ENCODE assay signal across 18 cellular contexts in genomic region chr19:31438401-31439269, GRCh38.
"Had no signal": no experiment of that assay in that cellular context is flagged by ENCODE, and none has a peak within 500 bp of the region (broad histone marks: within the 10 kb centered on the region; RNA-seq: fewer than 3 reads in every experiment).

No MANE protein-coding gene starts in this region.

- H3K27me3 ChIP-seq: neutrophil, tibial nerve, upper lobe of right lung, vagina had no signal

- H3K27ac Mint-ChIP-seq: dendritic cell treated with granulocyte-macrophage colony-stimulating factor and Interleukin-4, amounts not matched to agents 40 ng/mL and 50 ng/mL, for 4 days; effector memory CD8-positive, alpha-beta T cell; naive thymus-derived CD8-positive, alpha-beta T cell; stimulated activated effector memory CD8-positive, alpha-beta T cell treated with anti-CD3 and anti-CD28 coated beads, Interleukin-12 subunit alpha, Interleukin-12 subunit beta, amount 100 ng/mL, for 72 hours; stimulated activated naive CD8-positive, alpha-beta T cell treated with anti-CD3 and anti-CD28 coated beads, Interleukin-15, Interleukin-2, amounts not matched to agents 100 ng/mL and 50 ng/mL, for 24 hours had no signal

- H3K4me1 ChIP-seq: heart left ventricle, tibial nerve, upper lobe of right lung, vagina had no signal

- ATAC-seq: effector memory CD8-positive, alpha-beta T cell; heart left ventricle; left colon; left ventricle myocardium superior; naive thymus-derived CD8-positive, alpha-beta T cell; stimulated activated effector memory CD8-positive, alpha-beta T cell treated with anti-CD3 and anti-CD28 coated beads, Interleukin-12 subunit alpha, Interleukin-12 subunit beta, amount 100 ng/mL, for 72 hours; upper lobe of right lung had no signal

- H3K36me3 Mint-ChIP-seq: stimulated activated effector memory CD8-positive, alpha-beta T cell treated with anti-CD3 and anti-CD28 coated beads, Interleukin-12 subunit alpha, Interleukin-12 subunit beta, amount 100 ng/mL, for 72 hours had no signal

- H3K9me3 ChIP-seq: neutrophil, upper lobe of right lung, vagina had no signal

- H3K27me3 Mint-ChIP-seq: dendritic cell treated with granulocyte-macrophage colony-stimulating factor and Interleukin-4, amounts not matched to agents 40 ng/mL and 50 ng/mL, for 4 days had no signal

- H3K4me1 Mint-ChIP-seq: naive thymus-derived CD8-positive, alpha-beta T cell; stimulated activated effector memory CD8-positive, alpha-beta T cell treated with anti-CD3 and anti-CD28 coated beads, Interleukin-12 subunit alpha, Interleukin-12 subunit beta, amount 100 ng/mL, for 72 hours had no signal

- H3K27ac ChIP-seq: heart left ventricle, neutrophil, tibial nerve, upper lobe of right lung, vagina had no signal

- H3K4me3 ChIP-seq: heart left ventricle, tibial nerve, upper lobe of right lung, vagina had no signal

- DNase-seq: effector memory CD8-positive, alpha-beta T cell; erythroblast; heart left ventricle; hippocampal formation; left colon; left ventricle myocardium superior; naive thymus-derived CD8-positive, alpha-beta T cell; posterior cingulate gyrus; right cardiac atrium; stimulated activated CD4-positive, alpha-beta T cell treated with anti-CD3 and anti-CD28 coated beads, Interleukin-4, amount 100 ng/mL, for 1 hour; stimulated activated CD8-positive, alpha-beta memory T cell treated with anti-CD3 and anti-CD28 coated beads, Interleukin-4, amount 100 ng/mL, for 48 hours; upper lobe of right lung had no signal

- H3K4me3 Mint-ChIP-seq: dendritic cell treated with granulocyte-macrophage colony-stimulating factor and Interleukin-4, amounts not matched to agents 40 ng/mL and 50 ng/mL, for 4 days; effector memory CD8-positive, alpha-beta T cell; naive thymus-derived CD8-positive, alpha-beta T cell; stimulated activated effector memory CD8-positive, alpha-beta T cell treated with anti-CD3 and anti-CD28 coated beads, Interleukin-12 subunit alpha, Interleukin-12 subunit beta, amount 100 ng/mL, for 72 hours; stimulated activated naive CD8-positive, alpha-beta T cell treated with anti-CD3 and anti-CD28 coated beads, Interleukin-15, Interleukin-2, amounts not matched to agents 100 ng/mL and 50 ng/mL, for 24 hours had no signal

- H3K36me3 ChIP-seq: heart left ventricle, neutrophil, tibial nerve, upper lobe of right lung, vagina had no signal
